8 cellular contexts compared by ENCODE assay signal in the genomic region with DNA sequence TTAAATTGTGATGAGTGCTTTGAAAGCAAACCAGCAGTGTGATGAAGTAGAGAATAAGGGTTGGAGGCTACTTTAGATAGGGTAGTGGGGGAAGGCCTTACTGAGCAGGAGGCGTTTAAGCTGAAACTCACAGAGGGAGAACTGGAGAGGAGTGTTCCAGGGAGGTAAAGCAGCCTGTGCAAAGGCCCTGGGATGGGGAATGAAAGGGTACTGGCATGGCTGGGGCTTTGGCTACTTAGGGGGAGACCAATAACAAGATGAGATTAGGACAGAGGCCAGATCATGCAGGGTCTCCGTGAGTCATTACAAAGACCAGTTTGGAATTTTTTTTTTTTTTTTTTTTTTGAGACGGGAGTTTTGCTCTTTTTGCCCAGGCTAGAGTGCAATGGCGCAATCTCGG. TPM values are rescaled to one million over a fixed set of nuclear protein-coding genes. Genes with fewer than 3 reads are reported as not detected.
A peak's percentile ranks its signal among the peaks of the same experiment; 100 is the strongest.
DNase-seq lines count a peak whose midpoint lies in the region; ATAC-seq, FAIRE-seq and TF ChIP-seq lines count a peak whose summit lies in the region.

No MANE protein-coding gene starts in this region.

- no peak overlapping the region for H2AK5ac ChIP-seq in H1 (ENCODE audit: low read depth, low read length)
- no peak overlapping the region for H2AK5ac ChIP-seq in trophoblast cell (ENCODE audit: low read length)

- H3K79me1 ChIP-seq in H1 (ENCODE audit: low read depth, low read length): peaks cover 11% of the 10 kb centered on the region
- peaks cover 11% of the 10 kb centered on the region for H3K79me1 ChIP-seq in trophoblast cell (ENCODE audit: low read length)

- TF ChIP-seq POLR2A in H1 (IDR thresholded peaks at IDR 0.05; ENCODE audit: control extremely low read depth in 1 of 2, low read depth in 2 of 2, low read length in 2 of 2): no peak

- no peak for TF ChIP-seq RAD21 in H1 (IDR thresholded peaks at IDR 0.05 in 1 of 2, conservative IDR thresholded peaks at IDR 0.05 in 1 of 2; ENCODE audit: low read depth in 2 of 2, low read length in 2 of 2)

- H3K4me2 ChIP-seq in OCI-LY7 (ENCODE audit: low read length) (peak overlapping the region; percentile 95), H1 (ENCODE audit: insufficient read depth in 1 of 2, low read depth in 2 of 2, low read length in 2 of 2) (peak overlapping the region; percentile 59 to 91), trophoblast cell (ENCODE audit: low read length) (peak overlapping the region; percentile 72)

- H3K4me3 ChIP-seq in GM06990 (replicated peaks; ENCODE audit: low read depth, low read length): peak overlapping the region; percentile 96
- peak overlapping the region; percentile 100 for H3K4me3 ChIP-seq in OCI-LY7 (ENCODE audit: low read depth, low read length, poor library complexity, severe bottlenecking)
- H3K4me3 ChIP-seq in H1 (ENCODE audit: extremely low read depth in 1 of 4, insufficient read depth in 2 of 4, low read depth in 3 of 4, low read length in 4 of 4): peak overlapping the region; percentile 10 to 95 (median 80); a peak in 7 of 8 replicates
- no peak overlapping the region for H3K4me3 ChIP-seq in trophoblast cell (ENCODE audit: low read depth, low read length)

- BruUV-seq in OCI-LY7 (replicated peaks; lab: Mats Ljungman, UMichigan): no TSS peak

- 89% methylated on average over 5 of the region's 5 CpGs; no CpG with 5 or more reads in 1 of the 2 experiments for WGBS in H1 (ENCODE audit: extremely low coverage in 1 of 2, insufficient coverage in 1 of 2, insufficient read length in 1 of 2, insufficient replicate concordance in 2 of 2, low coverage in 1 of 2, low lambda C conversion rate in 2 of 2, missing lambda C conversion rate in 1 of 2), 2 experiments
- WGBS in trophoblast cell (ENCODE audit: extremely low coverage, insufficient coverage, insufficient read length): no CpG with 5 or more reads among the region's 5 CpGs

- H2BK12ac ChIP-seq in H1 (ENCODE audit: low read depth, low read length) (no peak overlapping the region), trophoblast cell (ENCODE audit: low read length) (no peak overlapping the region)

- H3K4me1 ChIP-seq in OCI-LY7 (ENCODE audit: insufficient read depth, low read length, poor library complexity, severe bottlenecking): peaks cover 58% of the 10 kb centered on the region
- H3K4me1 ChIP-seq in H1 (replicated peaks in 1 of 4; ENCODE audit: control insufficient read depth in 3 of 4, insufficient read depth in 4 of 4, low read length in 3 of 4): peaks cover 3 to 16% (median 5%) of the 10 kb centered on the region in 4 experiments
- peaks cover 0 to 2% of the 10 kb centered on the region in 2 experiments for H3K4me1 ChIP-seq in trophoblast cell (ENCODE audit: control insufficient read depth in 1 of 2, insufficient read depth in 2 of 2, low read length in 2 of 2)

- FAIRE-seq in H1 (lab: Jason Lieb, UNC): no peak

- intact Hi-C loops in OCI-LY7 (cut with micrococcal nuclease; ENCODE audit: unreplicated experiment): loop anchor here (2.0 kb wide), 1 partner anchor 47 kb away; no protein-coding TSS in a partner anchor

- H2BK5ac ChIP-seq in H1 (ENCODE audit: low read depth, low read length) (no peak overlapping the region), trophoblast cell (ENCODE audit: low read depth, low read length, poor library complexity) (no peak overlapping the region)

- H4K5ac ChIP-seq in H1 (ENCODE audit: insufficient read length, low read depth, low read length): no peak overlapping the region

- no peak overlapping the region for H3K23ac ChIP-seq in H1 (ENCODE audit: insufficient read length)
- H3K23ac ChIP-seq in trophoblast cell (ENCODE audit: low read length): no peak overlapping the region

- H3K9ac ChIP-seq in H1 (replicated peaks in 1 of 4; ENCODE audit: extremely low read depth in 1 of 4, low read depth in 3 of 4, low read length in 3 of 4) (no peak overlapping the region), trophoblast cell (ENCODE audit: low read length) (no peak overlapping the region)

- no peaks in the 10 kb centered on the region for H3K9me3 ChIP-seq in OCI-LY7 (ENCODE audit: low read length)
- H3K9me3 ChIP-seq in H1 (ENCODE audit: insufficient read depth in 2 of 2, low read depth in 1 of 2, low read length in 1 of 2): peaks cover 0 to 2% of the 10 kb centered on the region in 2 experiments; a peak in 1 of 4 replicates
- no peaks in the 10 kb centered on the region for H3K9me3 ChIP-seq in trophoblast cell (ENCODE audit: insufficient read depth, low read depth, low read length)

- H3K23me2 ChIP-seq in H1 (ENCODE audit: low read depth, low read length): peaks cover 2% of the 10 kb centered on the region; the same call in 1 of the 2 replicates

- H3K18ac ChIP-seq in H1 (ENCODE audit: extremely low read depth, low read length) (no peak overlapping the region), trophoblast cell (ENCODE audit: low read length) (no peak overlapping the region)

- no peak overlapping the region for H2AFZ ChIP-seq in OCI-LY7 (ENCODE audit: low read length)
- no peak overlapping the region for H2AFZ ChIP-seq in H1 (ENCODE audit: low read length)
- no peak overlapping the region for H2AFZ ChIP-seq in trophoblast cell (ENCODE audit: insufficient read depth, low read length, poor library complexity)

- ATAC-seq in HG02981 (IDR thresholded peaks at IDR 0.05; ENCODE audit: unreplicated experiment) (no peak), HG03039 (IDR thresholded peaks at IDR 0.05; ENCODE audit: unreplicated experiment) (no peak)

- no peak overlapping the region for H2BK20ac ChIP-seq in H1 (ENCODE audit: low read length)

- no peak overlapping the region for H2BK15ac ChIP-seq in H1 (ENCODE audit: low read length)

- H3K79me2 ChIP-seq in OCI-LY7 (ENCODE audit: insufficient read depth, low read depth, low read length): peaks cover 57% of the 10 kb centered on the region
- H3K79me2 ChIP-seq in H1 (ENCODE audit: control insufficient read depth in 1 of 2, insufficient read depth in 2 of 2, low read length in 2 of 2): peaks cover 8 to 51% of the 10 kb centered on the region in 2 experiments; a peak in 3 of 4 replicates
- peaks cover 17% of the 10 kb centered on the region for H3K79me2 ChIP-seq in trophoblast cell (ENCODE audit: control insufficient read depth, insufficient read depth, low read length, poor library complexity)

- DNase-seq in GM06990 (ENCODE audit: extremely low read depth, insufficient read length) (no peak), OCI-LY7 (ENCODE audit: low spot score) (no peak), H1 (ENCODE audit: low read depth in 1 of 2, low spot score in 2 of 2) (no peak), trophoblast cell (no peak), ACHN (no peak), germinal center (ENCODE audit: low spot score) (no peak)

- TF ChIP-seq EP300 in H1 (IDR thresholded peaks at IDR 0.05; ENCODE audit: borderline replicate concordance in 1 of 2, low read depth in 2 of 2, low read length in 2 of 2): no peak

- H3K27me3 ChIP-seq in GM06990 (replicated peaks; ENCODE audit: control insufficient read depth, insufficient read depth, low read length) (no peaks in the 10 kb centered on the region), H1 (replicated peaks in 1 of 4; ENCODE audit: control insufficient read depth in 3 of 4, extremely low read depth in 1 of 4, insufficient read depth in 3 of 4, low read length in 3 of 4) (no peaks in the 10 kb centered on the region), trophoblast cell (ENCODE audit: insufficient read depth, low read length) (no peaks in the 10 kb centered on the region)

- no peak overlapping the region for H4K91ac ChIP-seq in H1 (replicated peaks; ENCODE audit: insufficient read length, low read length)
- no peak overlapping the region for H4K91ac ChIP-seq in trophoblast cell (ENCODE audit: low read depth, low read length)

- H3K56ac ChIP-seq in H1 (replicated peaks; ENCODE audit: insufficient read length, low read depth, low read length): no peak overlapping the region

- H3K9me2 ChIP-seq in OCI-LY7 (ENCODE audit: insufficient read depth, low read length): no peaks in the 10 kb centered on the region

- CTCF ChIA-PET in OCI-LY7 (lab: Charles Lee; ENCODE audit: unreplicated experiment) (no interaction called here), H1 (lab: Charles Lee; ENCODE audit: partially characterized antibody) (interaction anchor here (0.6 to 4.3 kb wide), 14 partner anchors 9 to 257 kb away, joined by 3 to 58 read pairs (median 4); a partner anchor contains a TSS)

- H4K20me1 ChIP-seq in OCI-LY7 (ENCODE audit: insufficient read depth, low read length): 0 out of 2 replicates have a peak, but pooled peaks cover 5% of the 10 kb centered on the region
- peaks cover 8 to 18% of the 10 kb centered on the region in 2 experiments for H4K20me1 ChIP-seq in H1 (replicated peaks in 1 of 2; ENCODE audit: control insufficient read depth in 1 of 2, insufficient read depth in 2 of 2, low read length in 2 of 2)

- no peak overlapping the region for H4K8ac ChIP-seq in H1 (ENCODE audit: extremely low read depth, insufficient read depth, low read length)
- H4K8ac ChIP-seq in trophoblast cell (ENCODE audit: low read depth, low read length): no peak overlapping the region

- in situ Hi-C loops in ACHN (cut with HindIII; ENCODE audit: low pct_ligation_motif_present, low pct_unique_long_range_greater_than_20kb, low sequenced_read_pairs): no loop called here

- no peak overlapping the region for H3K4ac ChIP-seq in H1 (replicated peaks; ENCODE audit: insufficient read length, low read depth, low read length)
- peak overlapping the region; percentile 67 for H3K4ac ChIP-seq in trophoblast cell (ENCODE audit: low read depth, low read length)

- H3K36me3 ChIP-seq in GM06990 (ENCODE audit: control insufficient read depth, insufficient read depth, low read length) (peaks cover 6% of the 10 kb centered on the region), OCI-LY7 (ENCODE audit: insufficient read depth, low read length) (peaks cover 26% of the 10 kb centered on the region), H1 (ENCODE audit: control insufficient read depth in 2 of 4, insufficient read depth in 4 of 4, low read length in 3 of 4) (peaks cover 0 to 1% (median under 1%) of the 10 kb centered on the region in 4 experiments; a peak in 4 of 8 replicates), trophoblast cell (ENCODE audit: control insufficient read depth in 1 of 2, insufficient read depth in 2 of 2, low read length in 2 of 2) (peaks cover 5 to 6% of the 10 kb centered on the region in 2 experiments)

- H4K12ac ChIP-seq in trophoblast cell (ENCODE audit: low read depth, low read length): no peak overlapping the region

- H3K14ac ChIP-seq in H1 (ENCODE audit: insufficient read length): no peak overlapping the region
- no peak overlapping the region for H3K14ac ChIP-seq in trophoblast cell (ENCODE audit: low read length)

- H2BK120ac ChIP-seq in H1 (replicated peaks; ENCODE audit: low read depth, low read length) (no peak overlapping the region), trophoblast cell (ENCODE audit: insufficient read depth, low read length, poor library complexity) (no peak overlapping the region)

- POLR2A ChIA-PET in OCI-LY7 (lab: Charles Lee): interaction anchor here (0.6 to 1.4 kb wide), 3 partner anchors 22 to 380 kb away, joined by 3 to 4 read pairs (median 4); no protein-coding TSS in a partner anchor
- POLR2A ChIA-PET in H1 (lab: Charles Lee; ENCODE audit: partially characterized antibody): interaction anchor here (0.6 to 1.4 kb wide), 2 partner anchors 48 to 117 kb away, joined by 4 to 5 read pairs; no protein-coding TSS in a partner anchor

- peak overlapping the region; percentile 75 for H3K27ac ChIP-seq in OCI-LY7 (ENCODE audit: low read depth, low read length, poor library complexity, severe bottlenecking)
- H3K27ac ChIP-seq in H1 (ENCODE audit: low read depth, low read length): no peak overlapping the region
- no peak overlapping the region for H3K27ac ChIP-seq in trophoblast cell (ENCODE audit: low read depth, low read length)

- TF ChIP-seq CTCF in GM06990 (IDR thresholded peaks at IDR 0.05; ENCODE audit: insufficient read depth, low read length, poor library complexity, severe bottlenecking) (no peak), OCI-LY7 (conservative IDR thresholded peaks at IDR 0.05; ENCODE audit: low read length) (no peak), H1 (IDR thresholded peaks at IDR 0.05; ENCODE audit: control extremely low read depth in 1 of 3, insufficient read depth in 1 of 3, low read depth in 1 of 3, low read length in 3 of 3) (no peak)

RNA-seq across cellular contexts. Expression of a gene that starts 1.1 kb away (rescaled TPM):
- total RNA-seq in OCI-LY7 (2014; rRNA removed; shearing (Covaris generic)): 110 and 118 TPM in 2 replicates
- total RNA-seq in OCI-LY7 (2022): 103 and 105 TPM in 2 replicates
- 105 and 112 TPM in 2 replicates for total RNA-seq in H1 (2021; fragmentation: NEBNext Ultra II Directional; extraction: Animal tissue kit (Norgen Biotek cat#: 25700))
- 156 and 199 TPM in 2 replicates for polyA plus RNA-seq in H1 (2011; rRNA removed)
- 191 TPM for polyA plus RNA-seq in H1 (2011; cell fraction: cytosol; rRNA removed)
- polyA plus RNA-seq in H1 (2011; cell fraction: nucleus; rRNA removed): 304 TPM
- polyA plus RNA-seq in H1 (2012, experiment 1 of 2): 103 to 125 TPM (median 114 TPM) in 4 replicates
- 82.0 TPM for polyA plus RNA-seq in H1 (2012, experiment 2 of 2)
- 75.4 TPM for polyA plus RNA-seq in H1 (2013, experiment 1 of 2)
- 69.8 TPM for polyA plus RNA-seq in H1 (2013, experiment 2 of 2)
- polyA minus RNA-seq in H1 (2011; rRNA and poly(A)+ RNA removed): 133 and 161 TPM in 2 replicates
- polyA minus RNA-seq in H1 (2011; cell fraction: cytosol; rRNA and poly(A)+ RNA removed): 78.8 TPM
- polyA minus RNA-seq in H1 (2011; cell fraction: nucleus; rRNA and poly(A)+ RNA removed): 104 TPM
- 49.7 and 52.0 TPM in 2 replicates for polyA plus RNA-seq in trophoblast cell (2013)

RNA-seq across cellular contexts. Expression of a gene that starts 51.1 kb away (rescaled TPM):
- total RNA-seq in OCI-LY7 (2014; rRNA removed; shearing (Covaris generic)): not detected in 2 replicates
- not detected in 2 replicates for total RNA-seq in OCI-LY7 (2022)
- total RNA-seq in H1 (2021; fragmentation: NEBNext Ultra II Directional; extraction: Animal tissue kit (Norgen Biotek cat#: 25700)): 38.6 and 46.5 TPM in 2 replicates
- 38.8 and 65.9 TPM in 2 replicates for polyA plus RNA-seq in H1 (2011; rRNA removed)
- polyA plus RNA-seq in H1 (2011; cell fraction: cytosol; rRNA removed): 34.6 TPM
- polyA plus RNA-seq in H1 (2011; cell fraction: nucleus; rRNA removed): 80.2 TPM
- 27.1 to 37.2 TPM (median 36.6 TPM) in 4 replicates for polyA plus RNA-seq in H1 (2012, experiment 1 of 2)
- 20.9 TPM for polyA plus RNA-seq in H1 (2012, experiment 2 of 2)
- polyA plus RNA-seq in H1 (2013, experiment 1 of 2): 20.5 TPM
- 19.6 TPM for polyA plus RNA-seq in H1 (2013, experiment 2 of 2)
- 33.3 and 37.0 TPM in 2 replicates for polyA minus RNA-seq in H1 (2011; rRNA and poly(A)+ RNA removed)
- 39.9 TPM for polyA minus RNA-seq in H1 (2011; cell fraction: cytosol; rRNA and poly(A)+ RNA removed)
- polyA minus RNA-seq in H1 (2011; cell fraction: nucleus; rRNA and poly(A)+ RNA removed): 68.2 TPM
- 7.6 and 9.8 TPM in 2 replicates for polyA plus RNA-seq in trophoblast cell (2013)

Comparison
In these comparisons a context has a peak if more than half of its experiments do, and no peak if none do; other contexts are left out.
1. RNA of a gene that starts 51.1 kb away (total RNA-seq): 38.6 to 46.5 TPM in H1; not detected in OCI-LY7; every median in the first group is over 10 times any median in the second.
2. Peak in every context shown above with its lines, with median percentiles within 50 percentile points of each other: H3K4me2 ChIP-seq.